Comparison of ENCODE assay signal across 1 cellular context in genomic region chr21:38824124-38824822, GRCh38.
A peak's percentile ranks its signal among the peaks of the same experiment; 100 is the strongest.
TF ChIP-seq lines count a peak whose summit lies in the region.

No MANE protein-coding gene starts in this region.

TF ChIP-seq in HepG2, 621 proteins besides CTCF, POLR2A, EP300 and RAD21 (continued from another document and continues in another):
- TF ChIP-seq ZNF609 (CRISPR knock-in tag; IDR thresholded peaks at IDR 0.05; ENCODE audit: borderline replicate concordance) (peak; percentile 82; the same call in 1 of the 2 replicates), HOXA9 (CRISPR knock-in tag; IDR thresholded peaks at IDR 0.05; ENCODE audit: borderline replicate concordance) (no peak), KMT2B (CRISPR knock-in tag; IDR thresholded peaks at IDR 0.05) (no peak; the same call in 1 of the 2 replicates), ZNF646 (CRISPR knock-in tag; IDR thresholded peaks at IDR 0.05) (no peak), ZNF460 (CRISPR knock-in tag; IDR thresholded peaks at IDR 0.05; ENCODE audit: borderline replicate concordance) (no peak), HHEX (CRISPR knock-in tag; IDR thresholded peaks at IDR 0.05) (no peak), GTF3A (CRISPR knock-in tag; conservative IDR thresholded peaks at IDR 0.05) (no peak), ZNF800 (CRISPR knock-in tag; IDR thresholded peaks at IDR 0.05) (0 out of 2 replicates have a peak, but pooled peaks have one; percentile 33), NBN (conservative IDR thresholded peaks at IDR 0.05) (no peak), CBX5 (CRISPR knock-in tag; IDR thresholded peaks at IDR 0.05; ENCODE audit: borderline replicate concordance) (peak; percentile 59; the same call in 1 of the 2 replicates), HDAC6 (IDR thresholded peaks at IDR 0.05; ENCODE audit: low read depth, low read length) (no peak), AHR (CRISPR knock-in tag; IDR thresholded peaks at IDR 0.05) (no peak), FOXP4 (CRISPR knock-in tag; IDR thresholded peaks at IDR 0.05) (peak; percentile 91), PITX1 (CRISPR knock-in tag; IDR thresholded peaks at IDR 0.05) (peak; percentile 67; the same call in 1 of the 2 replicates), ELK4 (CRISPR knock-in tag; IDR thresholded peaks at IDR 0.05; ENCODE audit: borderline replicate concordance) (no peak), ZBTB21 (CRISPR knock-in tag; IDR thresholded peaks at IDR 0.05) (no peak), E2F1 (CRISPR knock-in tag; IDR thresholded peaks at IDR 0.05) (no peak), ZNF674 (CRISPR knock-in tag; IDR thresholded peaks at IDR 0.05; ENCODE audit: low read depth) (no peak), ELF3 (CRISPR knock-in tag; IDR thresholded peaks at IDR 0.05) (peak; percentile 68), ZBTB42 (CRISPR knock-in tag; IDR thresholded peaks at IDR 0.05) (no peak), ZNF749 (CRISPR knock-in tag; IDR thresholded peaks at IDR 0.05; ENCODE audit: borderline replicate concordance) (no peak), ZC3H4 (CRISPR knock-in tag; IDR thresholded peaks at IDR 0.05; ENCODE audit: borderline replicate concordance) (no peak), ZNF576 (CRISPR knock-in tag; IDR thresholded peaks at IDR 0.05) (no peak), ZNF513 (CRISPR knock-in tag; conservative IDR thresholded peaks at IDR 0.05) (no peak), CHCHD3 (CRISPR knock-in tag; IDR thresholded peaks at IDR 0.05) (no peak), ATF5 (CRISPR knock-in tag; IDR thresholded peaks at IDR 0.05; ENCODE audit: low read depth) (no peak), SRSF4 (IDR thresholded peaks at IDR 0.05; ENCODE audit: low read depth, low read length, poor library complexity, severe bottlenecking) (no peak), DR1 (CRISPR knock-in tag; IDR thresholded peaks at IDR 0.05) (no peak), ZFP82 (CRISPR knock-in tag; IDR thresholded peaks at IDR 0.05; ENCODE audit: borderline replicate concordance) (no peak), SOX5 (CRISPR knock-in tag; IDR thresholded peaks at IDR 0.05; ENCODE audit: borderline replicate concordance) (peak; percentile 79; the same call in 1 of the 2 replicates), KDM5B (CRISPR knock-in tag; IDR thresholded peaks at IDR 0.05; ENCODE audit: borderline replicate concordance) (no peak), EHMT2 (IDR thresholded peaks at IDR 0.05; ENCODE audit: borderline replicate concordance, low read depth, low read length) (peak; percentile 64; the same call in 1 of the 2 replicates), ZBTB20 (CRISPR knock-in tag; IDR thresholded peaks at IDR 0.05; ENCODE audit: borderline replicate concordance, low read depth) (peak; percentile 51; the same call in 1 of the 2 replicates), ZNF703 (CRISPR knock-in tag; IDR thresholded peaks at IDR 0.05; ENCODE audit: borderline replicate concordance) (0 out of 2 replicates have a peak, but pooled peaks have one; percentile 32), ZNF256 (CRISPR knock-in tag; conservative IDR thresholded peaks at IDR 0.05) (no peak), AKAP8 (CRISPR knock-in tag; IDR thresholded peaks at IDR 0.05) (0 out of 2 replicates have a peak, but pooled peaks have one; percentile 39), ESRRA (CRISPR knock-in tag; IDR thresholded peaks at IDR 0.05; ENCODE audit: low read depth) (peak; percentile 95), GATAD1 (CRISPR knock-in tag; IDR thresholded peaks at IDR 0.05) (0 out of 2 replicates have a peak, but pooled peaks have one; percentile 24), JUND (CRISPR knock-in tag; IDR thresholded peaks at IDR 0.05) (peak; percentile 54; the same call in 1 of the 2 replicates), NPAS2 (CRISPR knock-in tag; IDR thresholded peaks at IDR 0.05; ENCODE audit: borderline replicate concordance) (no peak), ZNF367 (CRISPR knock-in tag; IDR thresholded peaks at IDR 0.05; ENCODE audit: borderline replicate concordance) (no peak), NFKB2 (CRISPR knock-in tag; IDR thresholded peaks at IDR 0.05; ENCODE audit: borderline replicate concordance) (no peak), ZNF160 (CRISPR knock-in tag; IDR thresholded peaks at IDR 0.05) (no peak)
